ENCODE assay signal across 34 cellular contexts in the genomic region with DNA sequence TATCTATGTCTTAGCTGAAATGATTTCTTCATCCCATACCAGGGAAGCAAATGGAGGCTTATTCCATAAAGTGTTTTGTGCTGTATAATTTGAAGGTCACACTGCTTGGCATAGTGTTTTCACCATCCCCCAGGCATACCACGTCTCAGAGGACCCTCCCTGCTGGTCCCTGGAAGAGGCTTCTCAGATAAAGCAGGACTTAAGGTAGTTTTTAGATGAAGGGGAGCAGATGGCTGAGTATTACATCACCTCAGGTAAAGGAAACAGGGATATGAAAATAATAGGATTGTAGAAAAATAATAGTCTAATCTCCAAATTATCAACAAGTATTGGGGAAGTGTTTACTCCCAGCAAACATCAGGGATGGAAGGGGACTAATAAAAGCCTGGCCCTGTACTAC. TPM values are rescaled to one million over a fixed set of nuclear protein-coding genes. Genes with fewer than 3 reads are reported as not detected.
DNase-seq lines count a peak whose midpoint lies in the region; ATAC-seq and TF ChIP-seq lines count a peak whose summit lies in the region.
"Had no signal": no experiment of that assay in that cellular context is flagged by ENCODE, and none has a peak within 500 bp of the region (broad histone marks: within the 10 kb centered on the region; RNA-seq: fewer than 3 reads in every experiment).

No MANE protein-coding gene starts in this region.

- ATAC-seq in heart left ventricle, result no peak
- ATAC-seq in Right ventricle myocardium superior (ENCODE audit: poor library complexity), result no peak
- no peak for ATAC-seq in thoracic aorta (ENCODE audit: insufficient number of reproducible peaks, low FRiP score, low read depth)
- no peak for ATAC-seq in stimulated activated naive CD8-positive, alpha-beta T cell treated with anti-CD3 and anti-CD28 coated beads, Interleukin-15, Interleukin-2, amounts not matched to agents 100 U/mL and 50 U/mL, for 24 hours
- ATAC-seq: CD8-positive, alpha-beta T cell; GM12878; left cardiac atrium had no signal

- TF ChIP-seq POLR2A in heart left ventricle (IDR thresholded peaks at IDR 0.05), result no peak

- H3K27me3 ChIP-seq in heart left ventricle, result no peaks in the 10 kb centered on the region
- no peaks in the 10 kb centered on the region for H3K27me3 ChIP-seq in thoracic aorta (replicated peaks; ENCODE audit: insufficient read depth)
- H3K27me3 ChIP-seq: BE2C, dorsolateral prefrontal cortex, ovary, Peyer's patch, spleen, stomach, tibial nerve had no signal

- peak overlapping the region in 10 of 12 donors; percentile 76 to 97 (median 88) for H3K27ac ChIP-seq in heart left ventricle
- peak overlapping the region; percentile 73 to 80 for H3K27ac ChIP-seq in coronary artery
- peak overlapping the region; percentile 88 to 91 for H3K27ac ChIP-seq in thoracic aorta
- H3K27ac ChIP-seq: ovary, Peyer's patch, spleen, tibial nerve had no signal

- WGBS in heart left ventricle, 4 donors, result 5 to 19% (median 12%) methylated on average over 1 of the region's 1 CpG

- H3K36me3 ChIP-seq in heart left ventricle (no peaks in the 10 kb centered on the region), thoracic aorta (no peaks in the 10 kb centered on the region)
- H3K36me3 ChIP-seq: BE2C, ovary, Peyer's patch, spleen, stomach, tibial nerve had no signal

- intact Hi-C loops in heart left ventricle (cut with DNase I), result loop anchor here in 1 of 10 donors (5.0 kb wide), 1 partner anchor 34 kb away; no protein-coding TSS in a partner anchor
- intact Hi-C loops in Right ventricle myocardium superior (cut with DNase I), result no loop called here

- H3K4me3 ChIP-seq in heart left ventricle, result no peak overlapping the region
- H3K4me3 ChIP-seq in coronary artery, result no peak overlapping the region
- no peak overlapping the region for H3K4me3 ChIP-seq in thoracic aorta
- H3K4me3 ChIP-seq: dorsolateral prefrontal cortex, GM12878, ovary, Peyer's patch, spleen, stomach, tibial nerve had no signal

- TF ChIP-seq CTCF in heart left ventricle (IDR thresholded peaks at IDR 0.05) (no peak), coronary artery (IDR thresholded peaks at IDR 0.05) (no peak), thoracic aorta (IDR thresholded peaks at IDR 0.05) (no peak)

- no peak for DNase-seq in heart left ventricle
- no peak for DNase-seq in Right ventricle myocardium superior
- peak; percentile 59 for DNase-seq in NCI-H69 (lab: John Stamatoyannopoulos, UW)
- DNase-seq in coronary artery (ENCODE audit: low spot score), result no peak
- no peak for DNase-seq in thoracic aorta (ENCODE audit: low spot score)
- DNase-seq in stimulated activated naive CD8-positive, alpha-beta T cell treated with anti-CD3 and anti-CD28 coated beads, Interleukin-15, Interleukin-2, amounts not matched to agents 100 U/mL and 50 U/mL, for 24 hours, result no peak
- no peak for DNase-seq in stimulated activated CD4-positive, alpha-beta T cell treated with anti-CD3 and anti-CD28 coated beads, Interleukin-4, amount 100 ng/mL, for 1 hour
- no peak for DNase-seq in SW 1271 (lab: John Stamatoyannopoulos, UW)
- DNase-seq: activated CD4-positive, alpha-beta T cell treated with anti-CD3 and anti-CD28 coated beads, Interleukin-2, amount 10 ng/mL, durations not matched to agents 7 days and 5 days; activated gamma-delta T cell; activated naive CD8-positive, alpha-beta T cell treated with anti-CD3 and anti-CD28 coated beads, Interleukin-2, amount 10 ng/mL, durations not matched to agents 7 days and 5 days; activated T-cell treated with anti-CD3 and anti-CD28 coated beads, Interleukin-2, amount 50 U/mL, for 1 hour; BE2C; CD8-positive, alpha-beta T cell; central memory CD4-positive, alpha-beta T cell; DMS153; GOT3; HFFc6; immature natural killer cell; KBM-7; left cardiac atrium; NCI-H1092 treated with DMSO at 0.1 percent for 48 hours; NCI-H187 treated with DMSO at 0.1 percent for 48 hours; nephron progenitor cell; ovary; Peyer's patch; retina; spleen; stimulated activated CD4-positive, alpha-beta T cell treated with anti-CD3 and anti-CD28 coated beads, Interleukin-2, amount 100 ng/mL, for 24 hours; stomach; T1000 had no signal

- H3K4me1 ChIP-seq in heart left ventricle (peaks cover 0 to 16% (median 5%) of the 10 kb centered on the region in 12 donors), thoracic aorta (ENCODE audit: control insufficient read depth in 1 of 2, low read depth in 2 of 2) (peaks cover 12 to 26% of the 10 kb centered on the region in 2 donors)
- H3K4me1 ChIP-seq: BE2C, spleen had no signal

- H3K9me3 ChIP-seq in heart left ventricle (no peaks in the 10 kb centered on the region), thoracic aorta (no peaks in the 10 kb centered on the region)
- H3K9me3 ChIP-seq: BE2C, ovary, Peyer's patch, spleen, stomach, tibial nerve had no signal

RNA-seq across cellular contexts. Expression of a gene that starts 7.3 kb away (rescaled TPM):
- total RNA-seq in heart left ventricle (10 to 100 TPM; 35.9 to 78.0 (median 52.5) TPM), Right ventricle myocardium superior (39.3 TPM), thoracic aorta (100 to 1,000 TPM in 1 of 2 donors, 10 to 100 TPM in 1; 69.2 to 142 TPM)
- polyA plus RNA-seq in heart left ventricle, result 10 to 100 TPM; 15.9 to 25.5 TPM

RNA-seq across cellular contexts. Expression of a gene that starts 50.2 kb away (rescaled TPM):
- total RNA-seq in heart left ventricle, result 1 to 10 TPM in 4 of 9 donors, under 1 TPM in 5; 0.69 to 2.3 (median 0.96) TPM
- 1 to 10 TPM in 1 of 2 donors, under 1 TPM in 1; 0.84 to 1.1 TPM for polyA plus RNA-seq in heart left ventricle
- total RNA-seq in Right ventricle myocardium superior, result 0.67 TPM
- under 1 TPM; 0.49 to 0.81 TPM for total RNA-seq in thoracic aorta
- total RNA-seq: activated CD4-positive, alpha-beta T cell treated with anti-CD3 and anti-CD28 coated beads, Interleukin-2, amount 10 ng/mL, durations not matched to agents 7 days and 5 days; activated naive CD8-positive, alpha-beta T cell treated with anti-CD3 and anti-CD28 coated beads, Interleukin-2, amount 10 ng/mL, durations not matched to agents 7 days and 5 days; CD8-positive, alpha-beta T cell; GM12878 had no signal
- polyA plus RNA-seq: immature natural killer cell had no signal
